Comparison of ENCODE assay signal across 8 cellular contexts in genomic region chr22:46577361-46578249, GRCh38. TPM values are rescaled to one million over a fixed set of nuclear protein-coding genes. Genes with fewer than 3 reads are reported as not detected.
DNase-seq lines count a peak whose midpoint lies in the region; FAIRE-seq and TF ChIP-seq lines count a peak whose summit lies in the region.

No MANE protein-coding gene starts in this region.

- peaks cover 0 to 1% (median 0%) of the 10 kb centered on the region in 5 experiments for H3K9me3 Mint-ChIP-seq in brain

- no peak for TF ChIP-seq RAD21 in liver (IDR thresholded peaks at IDR 0.05)

- DNase-seq in Jurkat, Clone E6-1 (ENCODE audit: low read depth, low spot score), result no peak
- no peak for DNase-seq in tibial nerve (ENCODE audit: low spot score in 2 of 2)
- DNase-seq in RCC 7860 (ENCODE audit: low spot score), result no peak
- DNase-seq in urothelium cell line (ENCODE audit: low spot score), result no peak
- no peak for DNase-seq in ACHN

- H3K4me3 Mint-ChIP-seq in brain, result peak overlapping the region; percentile 89 to 94 (median 94)

- H3K9ac ChIP-seq in ES-I3 (ENCODE audit: low read depth, low read length) (peak overlapping the region; percentile 50; the same call in 1 of the 2 replicates), liver (ENCODE audit: low read depth in 1 of 2, low read length in 2 of 2) (peak overlapping the region; percentile 7 to 63)

- H3K27ac ChIP-seq in liver (ENCODE audit: low read depth in 1 of 2, low read length in 2 of 2) (peak overlapping the region; percentile 16 to 60), tibial nerve (peak overlapping the region; percentile 54 to 88 (median 78))

- peak overlapping the region; percentile 90 for H3K4me3 ChIP-seq in Jurkat, Clone E6-1 (ENCODE audit: low read length)
- H3K4me3 ChIP-seq in liver (ENCODE audit: low read depth in 1 of 3, low read length in 3 of 3) (peak overlapping the region; percentile 34 to 83 (median 67)), tibial nerve (peak overlapping the region; percentile 59 to 91 (median 61))

- no peaks in the 10 kb centered on the region for H3K27me3 ChIP-seq in liver (ENCODE audit: control insufficient read depth in 4 of 4, insufficient read depth in 4 of 4, low read length in 3 of 4)
- no peaks in the 10 kb centered on the region for H3K27me3 ChIP-seq in tibial nerve

- H3K9me3 ChIP-seq in ES-I3 (ENCODE audit: control insufficient read depth, insufficient read depth, low read length) (no peaks in the 10 kb centered on the region), liver (ENCODE audit: control insufficient read depth in 4 of 4, low read length in 3 of 4) (no peaks in the 10 kb centered on the region), tibial nerve (no peaks in the 10 kb centered on the region)

- peaks cover 4% of the 10 kb centered on the region for H3K27me3 Mint-ChIP-seq in brain

- FAIRE-seq in RCC 7860 (lab: Jason Lieb, UNC) (no peak), urothelium cell line (lab: Jason Lieb, UNC) (no peak)

- TF ChIP-seq EP300 in tibial nerve (IDR thresholded peaks at IDR 0.05), result no peak

- WGBS in liver, result 4% methylated on average over 67 of the region's 67 CpGs
- 4 to 7% methylated on average over 25 to 31 of the region's 67 CpGs for WGBS in tibial nerve, 2 donors

- in situ Hi-C loops in ACHN (cut with HindIII; ENCODE audit: low pct_ligation_motif_present, low pct_unique_long_range_greater_than_20kb, low sequenced_read_pairs), result no loop called here

- H3K4me1 Mint-ChIP-seq in brain, result peaks cover 54% of the 10 kb centered on the region

- H3K36me3 ChIP-seq in ES-I3 (ENCODE audit: insufficient read depth, low read length) (no peaks in the 10 kb centered on the region), liver (ENCODE audit: control insufficient read depth in 4 of 4, insufficient read depth in 3 of 4, low read depth in 1 of 4, low read length in 3 of 4) (no peaks in the 10 kb centered on the region), tibial nerve (no peaks in the 10 kb centered on the region)

- no peak for TF ChIP-seq POLR2A in tibial nerve (IDR thresholded peaks at IDR 0.05)

- peak overlapping the region; percentile 37 to 98 (median 96) for H3K27ac Mint-ChIP-seq in brain

- no peaks in the 10 kb centered on the region for H3K36me3 Mint-ChIP-seq in brain

- peaks cover 16% of the 10 kb centered on the region for H3K4me1 ChIP-seq in ES-I3 (ENCODE audit: insufficient read depth, low read length)
- peaks cover 31 to 67% (median 51%) of the 10 kb centered on the region in 4 donors for H3K4me1 ChIP-seq in liver (ENCODE audit: control insufficient read depth in 4 of 4, insufficient read depth in 4 of 4, low read length in 3 of 4)
- peaks cover 0 to 55% (median 39%) of the 10 kb centered on the region in 4 donors for H3K4me1 ChIP-seq in tibial nerve

- TF ChIP-seq CTCF in brain (conservative IDR thresholded peaks at IDR 0.05) (no peak), liver (IDR thresholded peaks at IDR 0.05; ENCODE audit: low read depth, low read length, missing input control) (no peak), tibial nerve (IDR thresholded peaks at IDR 0.05) (no peak)

TF ChIP-seq in liver, 16 proteins besides CTCF, POLR2A, EP300 and RAD21:
- no peak for TF ChIP-seq MAX (IDR thresholded peaks at IDR 0.05)
- TF ChIP-seq FOXA2 (IDR thresholded peaks at IDR 0.05), result no peak
- TF ChIP-seq ATF3 (IDR thresholded peaks at IDR 0.05), result no peak
- no peak for TF ChIP-seq HNF4G (IDR thresholded peaks at IDR 0.05)
- TF ChIP-seq TAF1 (conservative IDR thresholded peaks at IDR 0.05), result no peak
- TF ChIP-seq GABPA (IDR thresholded peaks at IDR 0.05 in 1 of 2, conservative IDR thresholded peaks at IDR 0.05 in 1 of 2), result no peak
- TF ChIP-seq ZBTB33 (IDR thresholded peaks at IDR 0.05), result no peak
- no peak for TF ChIP-seq FOXA1 (IDR thresholded peaks at IDR 0.05)

RNA-seq across cellular contexts. Expression of gene CELSR1, which starts 40.2 kb away (rescaled TPM):
- 1.8 TPM for polyA plus RNA-seq in Jurkat, Clone E6-1 (2012; ENCODE audit: insufficient read depth, insufficient read length)
- polyA plus RNA-seq in brain (ENCODE audit: insufficient read depth, low read depth, low replicate concordance) (1.5 TPM), liver (1 to 10 TPM; 1.1 to 1.6 TPM)
- total RNA-seq in liver (1 to 10 TPM in 1 of 2 donors, under 1 TPM in 1; 0.37 to 1.6 TPM), tibial nerve (1 to 10 TPM; 1.0 to 5.9 (median 2.6) TPM)

RNA-seq across cellular contexts. Expression of gene GRAMD4, which starts 42.6 kb away (rescaled TPM):
- polyA plus RNA-seq in Jurkat, Clone E6-1 (2012; ENCODE audit: insufficient read depth, insufficient read length), result 47.0 TPM
- polyA plus RNA-seq in brain (ENCODE audit: insufficient read depth, low read depth, low replicate concordance), result 12.6 TPM
- total RNA-seq in liver, result 10 to 100 TPM; 15.9 to 27.3 TPM
- 10 to 100 TPM in 1 of 2 donors, 1 to 10 TPM in 1; 2.7 to 53.5 TPM for polyA plus RNA-seq in liver
- total RNA-seq in tibial nerve, result 100 to 1,000 TPM in 1 of 4 donors, 10 to 100 TPM in 3; 18.2 to 299 (median 54.3) TPM
